Comparison of ENCODE assay signal across 8 cellular contexts in the genomic region with DNA sequence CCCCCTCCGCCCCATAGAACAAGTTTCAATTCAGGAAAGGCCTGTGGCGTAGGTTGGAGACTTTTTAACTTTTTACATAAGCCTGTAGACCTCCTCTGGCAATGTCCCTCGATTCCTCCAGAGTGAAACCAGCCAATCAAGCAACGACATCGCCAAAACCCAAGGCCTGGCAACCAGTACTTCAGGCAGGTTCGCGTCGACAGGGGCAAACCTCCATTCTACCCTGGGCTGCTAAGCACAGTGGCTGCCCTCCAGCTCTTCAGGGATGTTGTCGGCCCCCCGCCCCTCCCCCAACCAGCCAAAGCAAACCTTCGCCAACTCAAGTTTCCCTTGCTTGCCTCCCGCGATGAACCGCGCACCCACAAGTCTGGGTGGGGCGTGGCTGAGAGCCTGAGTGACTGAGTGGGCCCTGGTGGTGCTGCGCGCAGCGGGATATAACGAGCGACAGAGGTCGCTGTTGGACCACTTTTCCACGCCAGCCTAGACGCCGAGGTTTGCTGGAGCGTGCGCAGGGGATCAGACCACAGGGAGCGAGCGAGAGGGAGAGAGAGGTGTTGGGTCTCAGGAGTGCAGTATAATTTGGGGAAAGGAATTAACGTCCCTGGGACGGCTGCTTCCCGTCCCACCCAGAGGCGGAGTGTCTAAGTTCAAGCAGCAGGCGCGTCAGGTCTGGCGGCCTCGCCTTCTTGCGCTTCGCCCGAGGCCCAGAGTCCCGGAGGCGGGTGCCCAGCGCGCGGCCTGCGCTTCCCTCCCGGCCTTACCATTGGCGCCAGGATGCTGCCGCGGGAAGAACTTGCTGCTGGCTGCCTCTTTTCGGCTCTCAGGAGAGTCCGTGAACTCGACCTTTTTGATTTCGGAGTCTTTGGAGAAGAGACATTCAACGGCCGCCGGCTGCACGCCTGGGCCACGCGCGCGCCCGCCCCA. TPM values are rescaled to one million over a fixed set of nuclear protein-coding genes. Genes with fewer than 3 reads are reported as not detected.
DNase-seq lines count a peak whose midpoint lies in the region; ATAC-seq and TF ChIP-seq lines count a peak whose summit lies in the region.

No MANE protein-coding gene starts in this region.

- TF ChIP-seq CTCF in ascending aorta (IDR thresholded peaks at IDR 0.05), result peak; percentile 26 to 62 (median 28)

- no peaks in the 10 kb centered on the region for H3K36me3 ChIP-seq in ascending aorta

- ATAC-seq in GM19023 (IDR thresholded peaks at IDR 0.05; ENCODE audit: unreplicated experiment) (peak; percentile 97), HG03159 (IDR thresholded peaks at IDR 0.05; ENCODE audit: unreplicated experiment) (peak; percentile 94)

- H3K27ac ChIP-seq in ascending aorta, result no peak overlapping the region

- intact Hi-C loops in ascending aorta (cut with DNase I), result loop anchor here (5.0 to 10.0 kb wide), 2 partner anchors 650 to 1003 kb away; no protein-coding TSS in a partner anchor

- H3K4me3 ChIP-seq in ascending aorta, result peak overlapping the region; percentile 31 to 50

- H3K27me3 ChIP-seq in ascending aorta, result peaks cover 27% of the 10 kb centered on the region

- DNase-seq in COLO829 (ENCODE audit: low spot score) (peak; percentile 85), NCI-H526 treated with DMSO at 0.1 percent for 48 hours (lab: John Stamatoyannopoulos, UW) (peak; percentile 74), ascending aorta (ENCODE audit: low spot score in 2 of 2) (no peak), hypothalamus (lab: John Stamatoyannopoulos, UW) (peak in 42 of 51 donors; percentile 7 to 78 (median 36)), retina (peak; percentile 98), NCI-H2107 treated with DMSO at 0.1 percent for 48 hours (lab: John Stamatoyannopoulos, UW; ENCODE audit: unreplicated experiment) (no peak)

- peaks cover 10 to 12% of the 10 kb centered on the region in 2 donors for H3K4me1 ChIP-seq in ascending aorta

- no peaks in the 10 kb centered on the region for H3K9me3 ChIP-seq in ascending aorta

RNA-seq across cellular contexts. Expression of a gene that starts 9.0 kb away (rescaled TPM):
- not detected for total RNA-seq in ascending aorta

Comparison
In these comparisons a context has a peak if more than half of its experiments do, and no peak if none do; other contexts are left out.
1. DNase-seq: peak in COLO829 (single experiment), NCI-H526 treated with DMSO at 0.1 percent for 48 hours (single experiment), hypothalamus (42 of 51) and retina (single experiment); none in ascending aorta (0 of 2) and NCI-H2107 treated with DMSO at 0.1 percent for 48 hours (single experiment).